8 cellular contexts compared by ENCODE assay signal in the genomic region with DNA sequence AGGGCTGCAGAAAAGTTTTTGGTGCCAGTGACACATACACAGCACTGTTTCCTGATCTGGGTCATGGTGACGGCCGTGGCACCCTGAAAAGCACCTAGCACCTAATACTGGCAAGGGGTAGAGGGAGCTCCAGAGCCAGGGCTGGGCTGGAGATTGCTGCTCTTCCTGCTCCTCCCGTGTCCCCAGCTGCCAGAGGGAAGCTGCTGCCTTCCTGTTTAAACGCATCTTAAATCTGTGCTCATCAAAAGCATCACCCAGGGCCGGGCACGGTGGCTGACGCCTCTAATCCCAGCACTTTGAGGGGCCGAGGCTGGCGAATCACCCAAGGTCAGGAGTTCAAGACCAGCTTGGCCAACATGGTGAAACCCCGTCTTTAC.
DNase-seq lines count a peak whose midpoint lies in the region; ATAC-seq and TF ChIP-seq lines count a peak whose summit lies in the region.

No MANE protein-coding gene starts in this region.

- no peak overlapping the region for H2BK5ac ChIP-seq in mesendoderm (ENCODE audit: low read length)

- intact Hi-C loops in CD4-positive, alpha-beta T cell (cut with DNase I, micrococcal nuclease) = loop anchor here in 1 of 2 experiments (5.0 kb wide), 1 partner anchor 293 kb away; no protein-coding TSS in a partner anchor
- intact Hi-C loops in PC-9 (cut with micrococcal nuclease; ENCODE audit: unreplicated experiment) = loop anchor here (1.0 to 2.0 kb wide), 2 partner anchors 156 to 295 kb away; a partner anchor contains a TSS
- intact Hi-C loops in dorsolateral prefrontal cortex (cut with DNase I) = loop anchor here (10.0 kb wide), 4 partner anchors 124 to 306 kb away; a partner anchor contains a TSS
- intact Hi-C loops in aorta (cut with DNase I) = loop anchor here in 1 of 2 donors (5.0 kb wide), 1 partner anchor 107 kb away; no protein-coding TSS in a partner anchor

- no CpG with 5 or more reads among the region's 10 CpGs for WGBS in mesendoderm (ENCODE audit: extremely low coverage, insufficient coverage, low lambda C conversion rate)
- WGBS in aorta, 2 donors = 17 to 21% methylated on average over 10 of the region's 10 CpGs

- no peak overlapping the region for H3K56ac ChIP-seq in mesendoderm (ENCODE audit: low read length)

- no peak overlapping the region for H3K27ac Mint-ChIP-seq in CD4-positive, alpha-beta T cell

- H3K4me2 ChIP-seq in PC-9 (no peak overlapping the region), mesendoderm (ENCODE audit: low read length) (no peak overlapping the region)

- no peaks in the 10 kb centered on the region for H3K9me3 Mint-ChIP-seq in CD4-positive, alpha-beta T cell

- H3K9me3 ChIP-seq in CD4-positive, alpha-beta T cell (ENCODE audit: control insufficient read depth, low read length) = no peaks in the 10 kb centered on the region
- no peaks in the 10 kb centered on the region for H3K9me3 ChIP-seq in PC-9 (ENCODE audit: insufficient read depth, low read depth)
- no peaks in the 10 kb centered on the region for H3K9me3 ChIP-seq in aorta (ENCODE audit: control insufficient read depth, low read length)

- H3K36me3 Mint-ChIP-seq in CD4-positive, alpha-beta T cell (ENCODE audit: low read depth) = no peaks in the 10 kb centered on the region

- no peak overlapping the region for H3K27ac ChIP-seq in CD4-positive, alpha-beta T cell (ENCODE audit: low read depth, low read length)
- no peak overlapping the region for H3K27ac ChIP-seq in PC-9
- peak overlapping the region in 55 of 59 donors; percentile 4 to 88 (median 68) for H3K27ac ChIP-seq in dorsolateral prefrontal cortex
- no peak overlapping the region for H3K27ac ChIP-seq in mesendoderm (ENCODE audit: low read depth, low read length)
- H3K27ac ChIP-seq in aorta (ENCODE audit: low read depth in 1 of 2, low read length in 2 of 2) = peak overlapping the region; percentile 9 to 58

- no peak overlapping the region for H2AFZ ChIP-seq in PC-9

- no TSS peak for BruUV-seq in PC-9 (replicated peaks; lab: Mats Ljungman, UMichigan)

- peak; percentile 33 for TF ChIP-seq CTCF in CD4-positive, alpha-beta T cell (IDR thresholded peaks at IDR 0.05)
- TF ChIP-seq CTCF in PC-9 (conservative IDR thresholded peaks at IDR 0.05) (peak; percentile 70), dorsolateral prefrontal cortex (IDR thresholded peaks at IDR 0.05 in 54 of 56, conservative IDR thresholded peaks at IDR 0.05 in 2 of 56; ENCODE audit: low read depth in 1 of 56, partially characterized antibody in 56 of 56) (peak in 52 of 56 donors; percentile 13 to 66 (median 41))

- H3K4me3 ChIP-seq in PC-9 = no peak overlapping the region
- H3K4me3 ChIP-seq in dorsolateral prefrontal cortex = peak overlapping the region in 1 of 59 donors; percentile 21
- H3K4me3 ChIP-seq in mesendoderm (ENCODE audit: low read length) = no peak overlapping the region
- no peak overlapping the region for H3K4me3 ChIP-seq in aorta (ENCODE audit: low read length in 2 of 2)

- CTCF ChIA-PET in CD4-positive, alpha-beta T cell (lab: Charles Lee) = interaction anchor here (1.2 kb wide), 1 partner anchor 12 kb away, joined by 3 read pairs; no protein-coding TSS in a partner anchor
- CTCF ChIA-PET in PC-9 (lab: Charles Lee) = interaction anchor here (0.5 to 2.0 kb wide), 5 partner anchors 95 to 406 kb away, joined by 3 to 22 read pairs (median 3); no protein-coding TSS in a partner anchor

- H3K27me3 ChIP-seq in CD4-positive, alpha-beta T cell (ENCODE audit: control insufficient read depth, insufficient read depth, low read length) = no peaks in the 10 kb centered on the region
- no peaks in the 10 kb centered on the region for H3K27me3 ChIP-seq in PC-9 (ENCODE audit: insufficient read depth, low read depth)
- no peaks in the 10 kb centered on the region for H3K27me3 ChIP-seq in dorsolateral prefrontal cortex
- H3K27me3 ChIP-seq in mesendoderm (ENCODE audit: insufficient read depth, low read length, poor library complexity) = no peaks in the 10 kb centered on the region
- H3K27me3 ChIP-seq in aorta (ENCODE audit: control insufficient read depth in 1 of 2, insufficient read depth in 2 of 2, low read length in 1 of 2) = no peaks in the 10 kb centered on the region

- H2BK15ac ChIP-seq in mesendoderm (replicated peaks; ENCODE audit: low read depth) = no peak overlapping the region

- H3K79me1 ChIP-seq in mesendoderm (ENCODE audit: low read length) = no peaks in the 10 kb centered on the region

- no peak overlapping the region for H4K8ac ChIP-seq in mesendoderm (ENCODE audit: low read depth, low read length)

- H3K23ac ChIP-seq in mesendoderm (ENCODE audit: low read length) = no peak overlapping the region

- H3K36me3 ChIP-seq in PC-9 (ENCODE audit: low read depth) (no peaks in the 10 kb centered on the region), mesendoderm (ENCODE audit: control insufficient read depth, insufficient read depth, low read length) (no peaks in the 10 kb centered on the region), aorta (ENCODE audit: control insufficient read depth in 1 of 2, insufficient read depth in 2 of 2, low read length in 1 of 2) (no peaks in the 10 kb centered on the region)

- H2BK120ac ChIP-seq in mesendoderm (ENCODE audit: low read depth, low read length) = no peak overlapping the region

- H3K79me2 ChIP-seq in PC-9 (ENCODE audit: low read depth) (no peaks in the 10 kb centered on the region), mesendoderm (ENCODE audit: control insufficient read depth, insufficient read depth, low read length) (no peaks in the 10 kb centered on the region)

- H4K20me1 ChIP-seq in PC-9 (ENCODE audit: insufficient read depth) = no peaks in the 10 kb centered on the region

- H3K4me1 Mint-ChIP-seq in CD4-positive, alpha-beta T cell (ENCODE audit: low read depth) = peaks cover 14% of the 10 kb centered on the region

- H4K5ac ChIP-seq in mesendoderm (ENCODE audit: low read length) = no peak overlapping the region

- H3K9me2 ChIP-seq in PC-9 (ENCODE audit: insufficient read depth) = no peaks in the 10 kb centered on the region

- H3K27me3 Mint-ChIP-seq in CD4-positive, alpha-beta T cell = no peaks in the 10 kb centered on the region

- no peaks in the 10 kb centered on the region for H3K4me1 ChIP-seq in PC-9 (replicated peaks; ENCODE audit: insufficient read depth)
- no peaks in the 10 kb centered on the region for H3K4me1 ChIP-seq in mesendoderm (ENCODE audit: control insufficient read depth, low read depth, low read length)
- no peaks in the 10 kb centered on the region for H3K4me1 ChIP-seq in aorta (ENCODE audit: control insufficient read depth in 1 of 2, insufficient read depth in 2 of 2, low read length in 2 of 2)

- no peak overlapping the region for H3K18ac ChIP-seq in mesendoderm (ENCODE audit: low read length)

- H2AK5ac ChIP-seq in mesendoderm (ENCODE audit: low read length) = no peak overlapping the region

- no peak overlapping the region for H3K4ac ChIP-seq in mesendoderm (ENCODE audit: low read depth, low read length)

- POLR2A ChIA-PET in CD4-positive, alpha-beta T cell (lab: Charles Lee) = interaction anchor here (0.6 to 2.1 kb wide), 5 partner anchors 12 to 295 kb away, joined by 3 to 12 read pairs (median 4); no protein-coding TSS in a partner anchor
- POLR2A ChIA-PET in PC-9 (lab: Charles Lee; ENCODE audit: unreplicated experiment) = no interaction called here

- ATAC-seq in CD4-positive, alpha-beta T cell (ENCODE audit: poor library complexity) = peak; percentile 72
- peak; percentile 60 for ATAC-seq in GM19351 (IDR thresholded peaks at IDR 0.05; ENCODE audit: unreplicated experiment)
- peak; percentile 69 for ATAC-seq in aorta (ENCODE audit: low FRiP score)
- ATAC-seq in GM18870 (IDR thresholded peaks at IDR 0.05; ENCODE audit: unreplicated experiment) = no peak
- ATAC-seq in GM18858 (IDR thresholded peaks at IDR 0.05; ENCODE audit: unreplicated experiment) = no peak

- H3K4me3 Mint-ChIP-seq in CD4-positive, alpha-beta T cell = no peak overlapping the region

- H3F3A ChIP-seq in PC-9 (ENCODE audit: insufficient read depth, low read depth) = no peaks in the 10 kb centered on the region

- peak in 6 of 10 experiments; percentile 25 to 50 (median 34) for DNase-seq in CD4-positive, alpha-beta T cell
- DNase-seq in PC-9 = peak; percentile 38 to 60
- DNase-seq in dorsolateral prefrontal cortex = peak in 7 of 10 donors; percentile 40 to 64 (median 58)
- peak; percentile 77 for DNase-seq in mesendoderm
- DNase-seq in aorta = peak; percentile 78 to 83

- H3K9ac ChIP-seq in mesendoderm (ENCODE audit: low read length) = no peak overlapping the region

Comparison
In these comparisons a context has a peak if more than half of its experiments do, and no peak if none do; other contexts are left out.
1. ATAC-seq: peak in CD4-positive, alpha-beta T cell (single experiment), GM19351 (single experiment) and aorta (single experiment); none in GM18870 (single experiment) and GM18858 (single experiment).
2. H3K27ac ChIP-seq: peak in dorsolateral prefrontal cortex (55 of 59) and aorta (2 of 2); none in CD4-positive, alpha-beta T cell (single experiment), PC-9 (single experiment) and mesendoderm (single experiment).
3. Peak in every context shown above with its lines, with median percentiles within 50 percentile points of each other: DNase-seq and CTCF ChIP-seq.